In the genomic region with DNA sequence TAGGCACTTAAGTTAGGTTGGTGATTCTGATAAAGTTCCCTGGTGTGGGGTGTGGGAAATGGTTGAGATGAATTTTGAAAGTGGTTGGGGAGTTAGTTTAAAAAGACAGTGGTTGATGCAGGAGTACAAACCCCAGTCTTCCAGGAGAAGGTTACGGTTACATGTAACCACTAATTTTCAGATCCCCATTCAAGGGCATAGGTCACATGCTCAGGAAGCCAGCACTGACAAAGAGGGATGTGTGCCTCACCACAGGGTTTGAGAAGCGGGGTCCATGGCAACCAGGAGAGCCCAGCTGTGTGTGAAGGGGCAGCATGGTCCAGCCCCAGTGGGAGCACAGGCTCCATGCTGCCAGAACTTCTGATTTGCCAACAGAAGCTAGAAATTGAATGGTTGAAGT, we compare ENCODE assay signal across 13 cellular contexts.
DNase-seq lines count a peak whose midpoint lies in the region; ATAC-seq, FAIRE-seq and TF ChIP-seq lines count a peak whose summit lies in the region.
"Had no signal": no experiment of that assay in that cellular context is flagged by ENCODE, and none has a peak within 500 bp of the region (broad histone marks: within the 10 kb centered on the region; RNA-seq: fewer than 3 reads in every experiment).

No MANE protein-coding gene starts in this region.

- CTCF ChIA-PET in WTC11 (lab: Charles Lee), result no interaction called here

- TF ChIP-seq POLR2A in sigmoid colon (IDR thresholded peaks at IDR 0.05), result no peak

- H3K4me1 Mint-ChIP-seq in WTC11, result no peaks in the 10 kb centered on the region
- H3K4me1 Mint-ChIP-seq: activated naive CD8-positive, alpha-beta T cell treated with anti-CD3 and anti-CD28 coated beads for 36 hours had no signal

- H3K9me3 ChIP-seq in sigmoid colon (no peaks in the 10 kb centered on the region), kidney (ENCODE audit: control insufficient read depth in 1 of 2, low read length in 2 of 2) (no peaks in the 10 kb centered on the region)

- H3K27ac ChIP-seq in sigmoid colon (no peak overlapping the region), kidney (ENCODE audit: low read depth in 2 of 2, low read length in 2 of 2) (no peak overlapping the region)
- H3K27ac ChIP-seq: foreskin keratinocyte had no signal

- no peak for TF ChIP-seq CTCF in WTC11 (IDR thresholded peaks at IDR 0.05)
- TF ChIP-seq CTCF in sigmoid colon (IDR thresholded peaks at IDR 0.05), result no peak
- no peak for TF ChIP-seq CTCF in kidney (IDR thresholded peaks at IDR 0.05; ENCODE audit: borderline replicate concordance, extremely low read depth, insufficient read depth)

- H3K27me3 ChIP-seq in sigmoid colon, result no peaks in the 10 kb centered on the region
- H3K27me3 ChIP-seq: foreskin keratinocyte had no signal

- ATAC-seq in GM18502 (IDR thresholded peaks at IDR 0.05; ENCODE audit: poor library complexity, unreplicated experiment), result peak; percentile 78
- ATAC-seq in GM21447 (IDR thresholded peaks at IDR 0.05; ENCODE audit: unreplicated experiment), result peak; percentile 64
- peak; percentile 70 for ATAC-seq in HG03095 (IDR thresholded peaks at IDR 0.05; ENCODE audit: unreplicated experiment)
- peak; percentile 56; the same call in 1 of the 2 replicates for ATAC-seq in WTC11
- ATAC-seq: foreskin keratinocyte had no signal

- no peaks in the 10 kb centered on the region for H3K36me3 Mint-ChIP-seq in WTC11
- H3K36me3 Mint-ChIP-seq: activated naive CD8-positive, alpha-beta T cell treated with anti-CD3 and anti-CD28 coated beads for 36 hours had no signal

- FAIRE-seq in kidney (lab: Jason Lieb, UNC), result no peak
- FAIRE-seq: colon had no signal

- WGBS in sigmoid colon, 2 donors, result 51 to 89% methylated on average over 2 of the region's 2 CpGs

- H3K4me3 Mint-ChIP-seq in WTC11, result no peak overlapping the region
- H3K4me3 Mint-ChIP-seq: activated naive CD8-positive, alpha-beta T cell treated with anti-CD3 and anti-CD28 coated beads for 36 hours; CD8-positive, alpha-beta memory T cell had no signal

- TF ChIP-seq EP300 in sigmoid colon (IDR thresholded peaks at IDR 0.05), result no peak

- H3K9ac ChIP-seq in kidney (ENCODE audit: low read length in 2 of 2), result no peak overlapping the region

- H3K27ac Mint-ChIP-seq in WTC11, result no peak overlapping the region
- H3K27ac Mint-ChIP-seq: activated naive CD8-positive, alpha-beta T cell treated with anti-CD3 and anti-CD28 coated beads for 36 hours; CD8-positive, alpha-beta memory T cell had no signal

- intact Hi-C loops in sigmoid colon (cut with DNase I) (no loop called here), kidney (cut with DNase I) (no loop called here)

- H3K27me3 Mint-ChIP-seq in WTC11 (ENCODE audit: low read depth), result no peaks in the 10 kb centered on the region
- H3K27me3 Mint-ChIP-seq: CD8-positive, alpha-beta memory T cell had no signal

- no peaks in the 10 kb centered on the region for H3K9me3 Mint-ChIP-seq in WTC11
- H3K9me3 Mint-ChIP-seq: activated naive CD8-positive, alpha-beta T cell treated with anti-CD3 and anti-CD28 coated beads for 36 hours; CD8-positive, alpha-beta memory T cell had no signal

- DNase-seq in WTC11 (ENCODE audit: low spot score), result no peak
- no peak for DNase-seq in COLO829 (ENCODE audit: low spot score)
- no peak for DNase-seq in dermis blood vessel endothelial cell
- DNase-seq in sigmoid colon, result no peak
- DNase-seq in kidney, result no peak
- DNase-seq: activated naive CD8-positive, alpha-beta T cell treated with anti-CD3 and anti-CD28 coated beads for 36 hours; CD8-positive, alpha-beta memory T cell; foreskin keratinocyte; stimulated activated naive CD4-positive, alpha-beta T cell had no signal

- H3K36me3 ChIP-seq in sigmoid colon, result no peaks in the 10 kb centered on the region
- H3K36me3 ChIP-seq in kidney (ENCODE audit: control insufficient read depth in 1 of 2, insufficient read depth in 2 of 2, low read length in 2 of 2), result no peaks in the 10 kb centered on the region

- POLR2A ChIA-PET in WTC11 (lab: Charles Lee), result no interaction called here

- H3K4me3 ChIP-seq in sigmoid colon (no peak overlapping the region), kidney (ENCODE audit: low read length in 2 of 2) (no peak overlapping the region)

- H3K4me1 ChIP-seq in sigmoid colon, result no peaks in the 10 kb centered on the region
- no peaks in the 10 kb centered on the region for H3K4me1 ChIP-seq in kidney (ENCODE audit: control insufficient read depth in 1 of 2, insufficient read depth in 1 of 2, low read depth in 1 of 2, low read length in 2 of 2)
- H3K4me1 ChIP-seq: foreskin keratinocyte had no signal

TF ChIP-seq in WTC11, 78 proteins besides CTCF, POLR2A, EP300 and RAD21:
- TF ChIP-seq, protein P1, sequence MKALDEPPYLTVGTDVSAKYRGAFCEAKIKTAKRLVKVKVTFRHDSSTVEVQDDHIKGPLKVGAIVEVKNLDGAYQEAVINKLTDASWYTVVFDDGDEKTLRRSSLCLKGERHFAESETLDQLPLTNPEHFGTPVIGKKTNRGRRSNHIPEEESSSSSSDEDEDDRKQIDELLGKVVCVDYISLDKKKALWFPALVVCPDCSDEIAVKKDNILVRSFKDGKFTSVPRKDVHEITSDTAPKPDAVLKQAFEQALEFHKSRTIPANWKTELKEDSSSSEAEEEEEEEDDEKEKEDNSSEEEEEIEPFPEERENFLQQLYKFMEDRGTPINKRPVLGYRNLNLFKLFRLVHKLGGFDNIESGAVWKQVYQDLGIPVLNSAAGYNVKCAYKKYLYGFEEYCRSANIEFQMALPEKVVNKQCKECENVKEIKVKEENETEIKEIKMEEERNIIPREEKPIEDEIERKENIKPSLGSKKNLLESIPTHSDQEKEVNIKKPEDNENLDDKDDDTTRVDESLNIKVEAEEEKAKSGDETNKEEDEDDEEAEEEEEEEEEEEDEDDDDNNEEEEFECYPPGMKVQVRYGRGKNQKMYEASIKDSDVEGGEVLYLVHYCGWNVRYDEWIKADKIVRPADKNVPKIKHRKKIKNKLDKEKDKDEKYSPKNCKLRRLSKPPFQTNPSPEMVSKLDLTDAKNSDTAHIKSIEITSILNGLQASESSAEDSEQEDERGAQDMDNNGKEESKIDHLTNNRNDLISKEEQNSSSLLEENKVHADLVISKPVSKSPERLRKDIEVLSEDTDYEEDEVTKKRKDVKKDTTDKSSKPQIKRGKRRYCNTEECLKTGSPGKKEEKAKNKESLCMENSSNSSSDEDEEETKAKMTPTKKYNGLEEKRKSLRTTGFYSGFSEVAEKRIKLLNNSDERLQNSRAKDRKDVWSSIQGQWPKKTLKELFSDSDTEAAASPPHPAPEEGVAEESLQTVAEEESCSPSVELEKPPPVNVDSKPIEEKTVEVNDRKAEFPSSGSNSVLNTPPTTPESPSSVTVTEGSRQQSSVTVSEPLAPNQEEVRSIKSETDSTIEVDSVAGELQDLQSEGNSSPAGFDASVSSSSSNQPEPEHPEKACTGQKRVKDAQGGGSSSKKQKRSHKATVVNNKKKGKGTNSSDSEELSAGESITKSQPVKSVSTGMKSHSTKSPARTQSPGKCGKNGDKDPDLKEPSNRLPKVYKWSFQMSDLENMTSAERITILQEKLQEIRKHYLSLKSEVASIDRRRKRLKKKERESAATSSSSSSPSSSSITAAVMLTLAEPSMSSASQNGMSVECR (CRISPR knock-in tag; IDR thresholded peaks at IDR 0.05; ENCODE audit: borderline replicate concordance), result no peak
- TF ChIP-seq RELA (CRISPR knock-in tag; IDR thresholded peaks at IDR 0.05; ENCODE audit: borderline replicate concordance) (no peak), TEAD1 (CRISPR knock-in tag; IDR thresholded peaks at IDR 0.05) (no peak), CDX4 (CRISPR knock-in tag; IDR thresholded peaks at IDR 0.05; ENCODE audit: borderline replicate concordance) (no peak)
- TF ChIP-seq, protein P2, sequence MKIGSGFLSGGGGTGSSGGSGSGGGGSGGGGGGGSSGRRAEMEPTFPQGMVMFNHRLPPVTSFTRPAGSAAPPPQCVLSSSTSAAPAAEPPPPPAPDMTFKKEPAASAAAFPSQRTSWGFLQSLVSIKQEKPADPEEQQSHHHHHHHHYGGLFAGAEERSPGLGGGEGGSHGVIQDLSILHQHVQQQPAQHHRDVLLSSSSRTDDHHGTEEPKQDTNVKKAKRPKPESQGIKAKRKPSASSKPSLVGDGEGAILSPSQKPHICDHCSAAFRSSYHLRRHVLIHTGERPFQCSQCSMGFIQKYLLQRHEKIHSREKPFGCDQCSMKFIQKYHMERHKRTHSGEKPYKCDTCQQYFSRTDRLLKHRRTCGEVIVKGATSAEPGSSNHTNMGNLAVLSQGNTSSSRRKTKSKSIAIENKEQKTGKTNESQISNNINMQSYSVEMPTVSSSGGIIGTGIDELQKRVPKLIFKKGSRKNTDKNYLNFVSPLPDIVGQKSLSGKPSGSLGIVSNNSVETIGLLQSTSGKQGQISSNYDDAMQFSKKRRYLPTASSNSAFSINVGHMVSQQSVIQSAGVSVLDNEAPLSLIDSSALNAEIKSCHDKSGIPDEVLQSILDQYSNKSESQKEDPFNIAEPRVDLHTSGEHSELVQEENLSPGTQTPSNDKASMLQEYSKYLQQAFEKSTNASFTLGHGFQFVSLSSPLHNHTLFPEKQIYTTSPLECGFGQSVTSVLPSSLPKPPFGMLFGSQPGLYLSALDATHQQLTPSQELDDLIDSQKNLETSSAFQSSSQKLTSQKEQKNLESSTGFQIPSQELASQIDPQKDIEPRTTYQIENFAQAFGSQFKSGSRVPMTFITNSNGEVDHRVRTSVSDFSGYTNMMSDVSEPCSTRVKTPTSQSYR (CRISPR knock-in tag; IDR thresholded peaks at IDR 0.05), result no peak
